Comparison of ENCODE assay signal across 16 cellular contexts in the genomic region with DNA sequence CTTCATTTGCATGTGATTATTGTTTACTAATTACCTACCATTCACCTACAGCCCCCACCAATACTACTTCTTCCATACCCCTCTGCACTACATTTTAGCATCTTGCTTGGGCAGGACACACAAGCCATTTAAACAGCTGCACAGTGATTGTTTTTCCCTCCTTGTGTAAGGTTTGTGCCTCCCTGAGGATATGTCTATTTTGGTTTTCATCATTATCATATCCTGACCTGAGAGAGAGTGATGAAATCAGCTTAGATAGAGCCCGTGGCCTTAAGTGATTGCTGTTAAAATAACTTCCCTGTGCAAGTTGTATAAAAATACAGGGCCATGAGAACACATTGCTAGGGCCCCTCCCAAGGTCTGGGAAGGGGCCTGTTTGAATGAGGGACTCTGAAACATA.
A peak's percentile ranks its signal among the peaks of the same experiment; 100 is the strongest.
DNase-seq lines count a peak whose midpoint lies in the region; ATAC-seq and TF ChIP-seq lines count a peak whose summit lies in the region.
"Had no signal": no experiment of that assay in that cellular context is flagged by ENCODE, and none has a peak within 500 bp of the region (broad histone marks: within the 10 kb centered on the region; RNA-seq: fewer than 3 reads in every experiment).

No MANE protein-coding gene starts in this region.

- no peak for TF ChIP-seq CTCF in H9 (conservative IDR thresholded peaks at IDR 0.05)
- no peak for TF ChIP-seq CTCF in neural progenitor cell (IDR thresholded peaks at IDR 0.05)

- no peak overlapping the region for H3T11ph ChIP-seq in H9 (ENCODE audit: low read length)

- H3F3A ChIP-seq in neural progenitor cell (ENCODE audit: low read depth) = peaks cover 14% of the 10 kb centered on the region

- H3K36me3 ChIP-seq in neural progenitor cell = peaks cover 5% of the 10 kb centered on the region
- H3K36me3 ChIP-seq: BLaER1 had no signal

- H2BK15ac ChIP-seq in H9 (ENCODE audit: low read depth, low read length) = no peak overlapping the region

- ATAC-seq in HG02981 (IDR thresholded peaks at IDR 0.05; ENCODE audit: unreplicated experiment) = no peak

- WGBS in H9 (ENCODE audit: extremely low coverage, insufficient read length, low lambda C conversion rate) = no CpG with 5 or more reads among the region's 1 CpG

- H4K8ac ChIP-seq in H9 (replicated peaks; ENCODE audit: insufficient read length, low read depth, low read length) = no peak overlapping the region

- no peak overlapping the region for H2AFZ ChIP-seq in H9 (ENCODE audit: low read length)
- no peak overlapping the region for H2AFZ ChIP-seq in neural progenitor cell (replicated peaks)

- no peak overlapping the region for H3K56ac ChIP-seq in H9 (ENCODE audit: insufficient read length, low read depth, low read length)

- H3K27ac Mint-ChIP-seq in activated CD4-positive, alpha-beta T cell treated with anti-CD3 and anti-CD28 coated beads, Interleukin-2, amount 10 ng/mL, durations not matched to agents 24 days and 14 days = no peak overlapping the region
- H3K27ac Mint-ChIP-seq in H9 = peak overlapping the region in 2 of 3 experiments; percentile 64 to 68; a peak in 4 of 7 replicates
- H3K27ac Mint-ChIP-seq in neural progenitor cell = no peak overlapping the region
- H3K27ac Mint-ChIP-seq: CD14-positive monocyte; CD4-positive, alpha-beta memory T cell had no signal

- H3K9me3 ChIP-seq in H9 (ENCODE audit: control insufficient read depth, low read depth, low read length) (no peaks in the 10 kb centered on the region), neural progenitor cell (ENCODE audit: low read depth) (no peaks in the 10 kb centered on the region)
- H3K9me3 ChIP-seq: BLaER1 had no signal

- no peaks in the 10 kb centered on the region for H3K9me3 Mint-ChIP-seq in activated CD4-positive, alpha-beta T cell treated with anti-CD3 and anti-CD28 coated beads, Interleukin-2, amount 10 ng/mL, durations not matched to agents 24 days and 14 days
- no peaks in the 10 kb centered on the region; a peak in 2 of 5 replicates for H3K9me3 Mint-ChIP-seq in H9
- peaks cover 9% of the 10 kb centered on the region for H3K9me3 Mint-ChIP-seq in neural progenitor cell

- no peak overlapping the region for H3K4me3 Mint-ChIP-seq in activated CD4-positive, alpha-beta T cell treated with anti-CD3 and anti-CD28 coated beads, Interleukin-2, amount 10 ng/mL, durations not matched to agents 24 days and 14 days
- no peak overlapping the region for H3K4me3 Mint-ChIP-seq in H9
- H3K4me3 Mint-ChIP-seq in neural progenitor cell = no peak overlapping the region
- H3K4me3 Mint-ChIP-seq: CD14-positive monocyte; CD4-positive, alpha-beta memory T cell had no signal

- H3K27ac ChIP-seq in H9 (ENCODE audit: insufficient read length, low read depth, low read length) = no peak overlapping the region
- peak overlapping the region; percentile 30 for H3K27ac ChIP-seq in neural progenitor cell
- H3K27ac ChIP-seq: BLaER1 had no signal

- no peaks in the 10 kb centered on the region for H3K36me3 Mint-ChIP-seq in activated CD4-positive, alpha-beta T cell treated with anti-CD3 and anti-CD28 coated beads, Interleukin-2, amount 10 ng/mL, durations not matched to agents 24 days and 14 days (ENCODE audit: low read depth)
- H3K36me3 Mint-ChIP-seq in H9 (ENCODE audit: insufficient read depth in 1 of 3, low read depth in 3 of 3) (peaks cover 0 to 8% (median 0%) of the 10 kb centered on the region in 3 experiments; a peak in 2 of 7 replicates), neural progenitor cell (peaks cover 7% of the 10 kb centered on the region)
- H3K36me3 Mint-ChIP-seq: CD14-positive monocyte; CD4-positive, alpha-beta memory T cell had no signal

- H3K4ac ChIP-seq in H9 (ENCODE audit: low read depth, low read length) = no peak overlapping the region

- H3K79me2 ChIP-seq in H9 (ENCODE audit: insufficient read depth, low read length) (no peaks in the 10 kb centered on the region), neural progenitor cell (ENCODE audit: low read depth) (peaks cover 35% of the 10 kb centered on the region)

- H3K4me1 ChIP-seq in H9 (ENCODE audit: insufficient read depth, low read length) (peaks cover 4% of the 10 kb centered on the region; the same call in 1 of the 2 replicates), neural progenitor cell (peaks cover 11% of the 10 kb centered on the region)
- H3K4me1 ChIP-seq: BLaER1 had no signal

- H4K5ac ChIP-seq in H9 (ENCODE audit: insufficient read length, low read depth, low read length) = no peak overlapping the region

- H2BK120ac ChIP-seq in H9 (ENCODE audit: low read depth, low read length, poor library complexity, severe bottlenecking) = no peak overlapping the region

- no peak overlapping the region for H3K18ac ChIP-seq in H9 (ENCODE audit: insufficient read length, low read depth, low read length)

- H3K23me2 ChIP-seq in H9 (ENCODE audit: insufficient read length, low read depth, low read length, poor library complexity, severe bottlenecking) = no peaks in the 10 kb centered on the region

- DNase-seq in activated CD4-positive, alpha-beta T cell treated with anti-CD3 and anti-CD28 coated beads, Interleukin-2, amount 10 ng/mL, durations not matched to agents 24 days and 14 days = peak; percentile 20
- DNase-seq in activated CD4-positive, alpha-beta T cell treated with anti-CD3 and anti-CD28 coated beads, Interleukin-2, amount 50 U/mL, for 1 hour = no peak
- no peak for DNase-seq in H9
- peak; percentile 27 for DNase-seq in NCI-H69 (lab: John Stamatoyannopoulos, UW)
- no peak for DNase-seq in neural progenitor cell (ENCODE audit: low spot score)
- DNase-seq in LoVo (ENCODE audit: low spot score) = no peak
- DNase-seq: 8988T; CD4-positive, alpha-beta memory T cell; DMS153; DMS79; GDM1; GOT3; H7 had no signal

- H3K79me1 ChIP-seq in H9 (ENCODE audit: insufficient read depth, low read depth, low read length, poor library complexity, severe bottlenecking) = no peaks in the 10 kb centered on the region

- H4K20me1 ChIP-seq in H9 (ENCODE audit: control insufficient read depth, insufficient read depth, insufficient read length) (no peaks in the 10 kb centered on the region), neural progenitor cell (ENCODE audit: low read depth) (peaks cover 13% of the 10 kb centered on the region)
- H4K20me1 ChIP-seq: BLaER1 had no signal

- no peak overlapping the region for H3K23ac ChIP-seq in H9 (ENCODE audit: insufficient read length, low read depth, low read length)

- H3K9ac ChIP-seq in H9 (ENCODE audit: extremely low read depth, insufficient read length, low read length) (no peak overlapping the region), neural progenitor cell (no peak overlapping the region)
- H3K9ac ChIP-seq: BLaER1 had no signal

- H2BK12ac ChIP-seq in H9 (ENCODE audit: insufficient read length, low read depth, low read length) = no peak overlapping the region

- no peaks in the 10 kb centered on the region for H3K4me1 Mint-ChIP-seq in activated CD4-positive, alpha-beta T cell treated with anti-CD3 and anti-CD28 coated beads, Interleukin-2, amount 10 ng/mL, durations not matched to agents 24 days and 14 days
- H3K4me1 Mint-ChIP-seq in H9 = peaks cover 30 to 31% of the 10 kb centered on the region in 2 experiments
- peaks cover 6% of the 10 kb centered on the region for H3K4me1 Mint-ChIP-seq in neural progenitor cell
- H3K4me1 Mint-ChIP-seq: CD14-positive monocyte; CD4-positive, alpha-beta memory T cell had no signal

- no peak overlapping the region for H3K14ac ChIP-seq in H9 (ENCODE audit: insufficient read depth, low read length)

- H2AK5ac ChIP-seq in H9 (ENCODE audit: insufficient read length, low read length) = no peak overlapping the region

- no peaks in the 10 kb centered on the region for H3K27me3 Mint-ChIP-seq in activated CD4-positive, alpha-beta T cell treated with anti-CD3 and anti-CD28 coated beads, Interleukin-2, amount 10 ng/mL, durations not matched to agents 24 days and 14 days
- H3K27me3 Mint-ChIP-seq in H9 (ENCODE audit: low read depth) (no peaks in the 10 kb centered on the region), neural progenitor cell (ENCODE audit: insufficient read depth, low read depth) (no peaks in the 10 kb centered on the region)

- no peak overlapping the region for H3K4me2 ChIP-seq in H9 (ENCODE audit: insufficient read depth, insufficient read length, low read length)
- H3K4me2 ChIP-seq in neural progenitor cell = no peak overlapping the region
- H3K4me2 ChIP-seq: BLaER1 had no signal

- H3K4me3 ChIP-seq in neural progenitor cell = no peak overlapping the region
- H3K4me3 ChIP-seq: BLaER1 had no signal

- no peak overlapping the region for H4K91ac ChIP-seq in H9 (ENCODE audit: insufficient read length, low read depth, low read length)

- H2BK20ac ChIP-seq in H9 (ENCODE audit: low read depth, low read length, poor library complexity, severe bottlenecking) = no peak overlapping the region

- no peak overlapping the region for H2BK5ac ChIP-seq in H9 (ENCODE audit: insufficient read length, low read length)

- intact Hi-C loops in activated CD4-positive, alpha-beta T cell treated with anti-CD3 and anti-CD28 coated beads, Interleukin-2, amount 10 ng/mL, durations not matched to agents 24 days and 14 days (cut with micrococcal nuclease) = no loop called here

- H3K27me3 ChIP-seq in H9 (ENCODE audit: insufficient read depth, low read length) = no peaks in the 10 kb centered on the region
- H3K27me3 ChIP-seq in neural progenitor cell = no peaks in the 10 kb centered on the region
- H3K27me3 ChIP-seq: BLaER1 had no signal

Comparison
In these comparisons a context has a peak if more than half of its experiments do, and no peak if none do; other contexts are left out.
1. DNase-seq: peak in activated CD4-positive, alpha-beta T cell treated with anti-CD3 and anti-CD28 coated beads, Interleukin-2, amount 10 ng/mL, durations not matched to agents 24 days and 14 days (single experiment) and NCI-H69 (single experiment); none in activated CD4-positive, alpha-beta T cell treated with anti-CD3 and anti-CD28 coated beads, Interleukin-2, amount 50 U/mL, for 1 hour (single experiment), H9 (single experiment), neural progenitor cell (single experiment) and LoVo (single experiment).
2. H3K27ac Mint-ChIP-seq: peak in H9 (2 of 3); none in activated CD4-positive, alpha-beta T cell treated with anti-CD3 and anti-CD28 coated beads, Interleukin-2, amount 10 ng/mL, durations not matched to agents 24 days and 14 days (single experiment) and neural progenitor cell (single experiment).